8 cellular contexts compared by ENCODE assay signal in genomic region chr10:125064681-125065492, GRCh38.
A peak's percentile ranks its signal among the peaks of the same experiment; 100 is the strongest.
DNase-seq lines count a peak whose midpoint lies in the region; ATAC-seq and TF ChIP-seq lines count a peak whose summit lies in the region.

No MANE protein-coding gene starts in this region.

- peaks cover 17% of the 10 kb centered on the region for H3K27me3 Mint-ChIP-seq in T-helper 2 cell treated with Interferon-gamma antibody and Interleukin-4, amounts not matched to agents 5 μg/mL and 100 μg/mL, for 36 hours (ENCODE audit: low read depth)

- peak overlapping the region; percentile 34 for H3K27ac Mint-ChIP-seq in T-helper 2 cell treated with Interferon-gamma antibody and Interleukin-4, amounts not matched to agents 5 μg/mL and 100 μg/mL, for 36 hours

- H3K4me3 ChIP-seq in GM06990 (replicated peaks; ENCODE audit: low read depth, low read length) = no peak overlapping the region
- H3K4me3 ChIP-seq in stomach smooth muscle (ENCODE audit: low read length in 2 of 2) = peak overlapping the region; percentile 8 to 21

- H3K4me1 Mint-ChIP-seq in T-helper 2 cell treated with Interferon-gamma antibody and Interleukin-4, amounts not matched to agents 5 μg/mL and 100 μg/mL, for 36 hours (ENCODE audit: low read depth) = peaks cover 13% of the 10 kb centered on the region

- H3K27me3 ChIP-seq in GM06990 (replicated peaks; ENCODE audit: control insufficient read depth, insufficient read depth, low read length) (peaks cover 6% of the 10 kb centered on the region; the same call in 1 of the 2 replicates), stomach smooth muscle (ENCODE audit: control insufficient read depth in 1 of 2, insufficient read depth in 2 of 2, low read length in 2 of 2) (no peaks in the 10 kb centered on the region)

- DNase-seq in GM06990 (ENCODE audit: extremely low read depth, insufficient read length) = peak; percentile 77
- peak; percentile 27 for DNase-seq in T-helper 2 cell treated with Interferon-gamma antibody and Interleukin-4, amounts not matched to agents 5 μg/mL and 100 μg/mL, for 36 hours (ENCODE audit: low spot score)
- DNase-seq in glomerular visceral epithelial cell (ENCODE audit: extremely low spot score) = peak; percentile 92
- DNase-seq in epidermal melanocyte (ENCODE audit: insufficient read length, low spot score) = no peak
- DNase-seq in NCI-H146 (lab: John Stamatoyannopoulos, UW) = no peak

- TF ChIP-seq CTCF in GM06990 (IDR thresholded peaks at IDR 0.05; ENCODE audit: insufficient read depth, low read length, poor library complexity, severe bottlenecking) = no peak

- H3K9me3 Mint-ChIP-seq in T-helper 2 cell treated with Interferon-gamma antibody and Interleukin-4, amounts not matched to agents 5 μg/mL and 100 μg/mL, for 36 hours = no peaks in the 10 kb centered on the region

- ATAC-seq in GM19468 (IDR thresholded peaks at IDR 0.05; ENCODE audit: extremely low read depth, unreplicated experiment) = peak; percentile 93
- ATAC-seq in HG03521 (IDR thresholded peaks at IDR 0.05; ENCODE audit: unreplicated experiment) = peak; percentile 91

- H3K36me3 Mint-ChIP-seq in T-helper 2 cell treated with Interferon-gamma antibody and Interleukin-4, amounts not matched to agents 5 μg/mL and 100 μg/mL, for 36 hours (ENCODE audit: low read depth) = no peaks in the 10 kb centered on the region

- H3K4me3 Mint-ChIP-seq in T-helper 2 cell treated with Interferon-gamma antibody and Interleukin-4, amounts not matched to agents 5 μg/mL and 100 μg/mL, for 36 hours = no peak overlapping the region

- H3K36me3 ChIP-seq in GM06990 (ENCODE audit: control insufficient read depth, insufficient read depth, low read length) (no peaks in the 10 kb centered on the region), stomach smooth muscle (ENCODE audit: control insufficient read depth in 2 of 2, insufficient read depth in 2 of 2, low read length in 2 of 2) (peaks cover 2 to 4% of the 10 kb centered on the region in 2 donors)

- H3K4me1 ChIP-seq in stomach smooth muscle (ENCODE audit: control insufficient read depth, insufficient read depth, low read length) = peaks cover 63% of the 10 kb centered on the region

- H3K9ac ChIP-seq in stomach smooth muscle (ENCODE audit: low read length in 2 of 2) = no peak overlapping the region

- no peaks in the 10 kb centered on the region for H3K9me3 ChIP-seq in stomach smooth muscle (ENCODE audit: control insufficient read depth in 2 of 2, low read length in 2 of 2)

- peak overlapping the region; percentile 31 for H3K27ac ChIP-seq in stomach smooth muscle (ENCODE audit: low read length)

Comparison
In these comparisons a context has a peak if more than half of its experiments do, and no peak if none do; other contexts are left out.
1. DNase-seq: peak in GM06990 (single experiment), T-helper 2 cell treated with Interferon-gamma antibody and Interleukin-4, amounts not matched to agents 5 μg/mL and 100 μg/mL, for 36 hours (single experiment) and glomerular visceral epithelial cell (single experiment); none in epidermal melanocyte (single experiment) and NCI-H146 (single experiment).